Comparison of ENCODE assay signal across 13 cellular contexts in the genomic region with DNA sequence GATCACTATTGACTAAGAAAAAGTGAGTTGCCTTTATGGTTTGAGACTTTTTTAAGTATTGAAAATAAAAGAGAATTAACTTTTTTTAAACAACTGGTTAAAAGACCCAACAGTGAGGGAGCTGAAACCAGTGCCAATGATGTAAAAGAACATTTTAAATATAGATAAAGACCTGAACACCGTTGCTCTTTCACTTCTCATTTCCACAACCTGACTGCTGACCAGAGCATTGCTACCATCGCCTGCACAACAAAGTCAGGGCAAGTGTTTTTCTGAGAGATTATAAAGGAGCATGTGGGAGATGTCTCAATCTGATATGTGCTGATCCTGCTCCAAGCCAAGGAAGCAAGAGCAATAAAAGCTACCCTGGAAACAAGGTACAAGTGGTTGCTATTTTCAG. TPM values are rescaled to one million over a fixed set of nuclear protein-coding genes. Genes with fewer than 3 reads are reported as not detected.
DNase-seq lines count a peak whose midpoint lies in the region; ATAC-seq and TF ChIP-seq lines count a peak whose summit lies in the region.
"Had no signal": no experiment of that assay in that cellular context is flagged by ENCODE, and none has a peak within 500 bp of the region (broad histone marks: within the 10 kb centered on the region; RNA-seq: fewer than 3 reads in every experiment).

No MANE protein-coding gene starts in this region.

- H3K4me2 ChIP-seq in MM.1S (ENCODE audit: low read depth, low read length): peak overlapping the region; percentile 48

- no peaks in the 10 kb centered on the region for H3K36me3 ChIP-seq in MM.1S (replicated peaks; ENCODE audit: insufficient read depth, low read length)
- H3K36me3 ChIP-seq: ovary, uterus had no signal

- H3K9me2 ChIP-seq in MM.1S (replicated peaks; ENCODE audit: insufficient read depth, low read length): no peaks in the 10 kb centered on the region

- DNase-seq in GM10266 (ENCODE audit: extremely low spot score) (peak; percentile 24), MM.1S (peak; percentile 62), posterior vena cava (ENCODE audit: low spot score) (no peak), G401 (ENCODE audit: low spot score) (no peak), OCI-M2 (lab: John Stamatoyannopoulos, UW; ENCODE audit: unreplicated experiment) (no peak)
- DNase-seq in naive thymus-derived CD8-positive, alpha-beta T cell: no peak
- DNase-seq: activated CD4-positive, alpha-beta T cell treated with anti-CD3 and anti-CD28 coated beads for 36 hours; KBM-7; ovary; uterus had no signal

- intact Hi-C loops in posterior vena cava (cut with DNase I): no loop called here

- no peak overlapping the region for H3K9ac ChIP-seq in MM.1S (ENCODE audit: low read length)

- peaks cover 74% of the 10 kb centered on the region for H3K27me3 ChIP-seq in MM.1S (replicated peaks; ENCODE audit: insufficient read depth, low read length)
- H3K27me3 ChIP-seq: ovary, uterus had no signal

- peaks cover 10% of the 10 kb centered on the region; the same call in 1 of the 2 replicates for H4K20me1 ChIP-seq in MM.1S (ENCODE audit: insufficient read depth, low read length)

- no peak overlapping the region for H3K4me3 ChIP-seq in MM.1S (ENCODE audit: low read length)
- H3K4me3 ChIP-seq: ovary, uterus had no signal

- peaks cover 0 to 2% (median 0%) of the 10 kb centered on the region in 5 donors for H3K27me3 Mint-ChIP-seq in naive thymus-derived CD8-positive, alpha-beta T cell
- H3K27me3 Mint-ChIP-seq: activated CD4-positive, alpha-beta T cell treated with anti-CD3 and anti-CD28 coated beads for 36 hours had no signal

- H2AFZ ChIP-seq in MM.1S (ENCODE audit: low read length): no peak overlapping the region

- H3K4me3 Mint-ChIP-seq in naive thymus-derived CD8-positive, alpha-beta T cell: peak overlapping the region in 1 of 10 donors; percentile 28
- H3K4me3 Mint-ChIP-seq: activated CD4-positive, alpha-beta T cell treated with anti-CD3 and anti-CD28 coated beads for 36 hours had no signal

- POLR2A ChIA-PET in naive thymus-derived CD8-positive, alpha-beta T cell (lab: Charles Lee): no interaction called here

- H3K36me3 Mint-ChIP-seq in naive thymus-derived CD8-positive, alpha-beta T cell: peaks cover 0 to 20% (median 10%) of the 10 kb centered on the region in 3 donors

- no peaks in the 10 kb centered on the region for H3K79me2 ChIP-seq in MM.1S (ENCODE audit: low read length)

- H3K4me1 Mint-ChIP-seq in naive thymus-derived CD8-positive, alpha-beta T cell: peaks cover 12 to 40% (median 27%) of the 10 kb centered on the region in 4 donors

- no peaks in the 10 kb centered on the region for H3K9me3 ChIP-seq in MM.1S (replicated peaks; ENCODE audit: insufficient read depth, low read length)
- H3K9me3 ChIP-seq: ovary, uterus had no signal

- peak overlapping the region; percentile 0; the same call in 1 of the 2 replicates for H3K27ac ChIP-seq in MM.1S (ENCODE audit: low read length)
- H3K27ac ChIP-seq: ovary had no signal

- H3K4me1 ChIP-seq in MM.1S (ENCODE audit: low read length): peaks cover 25% of the 10 kb centered on the region

- ATAC-seq in GM19372 (IDR thresholded peaks at IDR 0.05; ENCODE audit: low read depth, unreplicated experiment): peak; percentile 89
- peak; percentile 77 for ATAC-seq in HG02884 (IDR thresholded peaks at IDR 0.05; ENCODE audit: unreplicated experiment)
- no peak for ATAC-seq in naive thymus-derived CD8-positive, alpha-beta T cell
- ATAC-seq: Panc1 had no signal

- TF ChIP-seq CTCF in GM10266 (IDR thresholded peaks at IDR 0.05; ENCODE audit: control insufficient read depth, insufficient read depth, low read depth, missing control alignments) (no peak), MM.1S (IDR thresholded peaks at IDR 0.05; ENCODE audit: low read length) (no peak)

- peaks cover 0 to 3% (median 0%) of the 10 kb centered on the region in 9 donors for H3K9me3 Mint-ChIP-seq in naive thymus-derived CD8-positive, alpha-beta T cell

- H3F3A ChIP-seq in MM.1S (ENCODE audit: insufficient read depth, low read length): peaks cover 16% of the 10 kb centered on the region

- peak overlapping the region in 1 of 10 donors; percentile 39 for H3K27ac Mint-ChIP-seq in naive thymus-derived CD8-positive, alpha-beta T cell
- H3K27ac Mint-ChIP-seq: activated CD4-positive, alpha-beta T cell treated with anti-CD3 and anti-CD28 coated beads for 36 hours had no signal

- in situ Hi-C loops in G401 (cut with HindIII; ENCODE audit: low sequenced_read_pairs): no loop called here

RNA-seq across cellular contexts. Expression of a gene that starts 34.7 kb away (rescaled TPM):
- total RNA-seq in posterior vena cava: 10 to 100 TPM; 15.9 to 20.5 TPM
- total RNA-seq in naive thymus-derived CD8-positive, alpha-beta T cell: 10 to 100 TPM; 17.1 TPM
- polyA plus RNA-seq in naive thymus-derived CD8-positive, alpha-beta T cell: 10 to 100 TPM; 19.6 to 29.1 (median 26.2) TPM
- total RNA-seq in G401 (2014; rRNA removed; shearing (Covaris generic)): 22.9 and 28.7 TPM in 2 replicates

Comparison
In these comparisons a context has a peak if more than half of its experiments do, and no peak if none do; other contexts are left out.
1. DNase-seq: peak in GM10266 (single experiment) and MM.1S (single experiment); none in posterior vena cava (single experiment), naive thymus-derived CD8-positive, alpha-beta T cell (0 of 10), G401 (single experiment) and OCI-M2 (single experiment).
2. ATAC-seq: peak in GM19372 (single experiment) and HG02884 (single experiment); none in naive thymus-derived CD8-positive, alpha-beta T cell (0 of 2).